Comparison of ENCODE assay signal across 8 cellular contexts in the genomic region with DNA sequence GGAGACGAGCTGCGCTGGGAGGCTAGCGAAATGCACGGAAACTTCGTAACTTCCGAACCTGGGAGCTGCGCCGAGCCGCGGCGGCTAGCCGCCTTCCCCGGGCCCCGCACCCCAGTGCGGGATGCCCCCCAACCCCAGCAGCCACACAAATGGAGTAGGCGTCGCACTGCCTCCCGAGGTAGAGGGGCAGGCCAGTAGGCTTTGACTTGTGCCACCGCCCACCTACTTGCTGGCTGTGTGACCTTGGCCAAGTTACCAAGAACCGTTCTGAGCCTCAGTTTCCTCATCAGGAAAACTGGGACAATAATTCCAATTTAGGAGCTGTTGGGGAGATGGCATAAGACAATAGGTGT. TPM values are rescaled to one million over a fixed set of nuclear protein-coding genes. Genes with fewer than 3 reads are reported as not detected.
DNase-seq lines count a peak whose midpoint lies in the region; ATAC-seq and TF ChIP-seq lines count a peak whose summit lies in the region.

No MANE protein-coding gene starts in this region.

- CTCF ChIA-PET in T-cell (lab: Charles Lee) = interaction anchor here (0.6 to 1.5 kb wide), 11 partner anchors 8 to 1176 kb away, joined by 3 to 9 read pairs (median 5); no protein-coding TSS in a partner anchor

- ATAC-seq in T-cell (replicated peaks in 1 of 4) (no peak), gastroesophageal sphincter (no peak), GM21723 (IDR thresholded peaks at IDR 0.05; ENCODE audit: unreplicated experiment) (no peak), GM21447 (IDR thresholded peaks at IDR 0.05; ENCODE audit: unreplicated experiment) (no peak)

- H3K9me3 Mint-ChIP-seq in T-cell = no peaks in the 10 kb centered on the region

- peak overlapping the region in 3 of 4 donors; percentile 79 to 80 (median 79) for H3K27ac ChIP-seq in gastroesophageal sphincter

- TF ChIP-seq POLR2A in gastroesophageal sphincter (IDR thresholded peaks at IDR 0.05) = no peak

- H3K27me3 Mint-ChIP-seq in T-cell = no peaks in the 10 kb centered on the region

- DNase-seq in GM12865 (ENCODE audit: low read depth) = no peak
- no peak for DNase-seq in T-cell
- no peak for DNase-seq in skeletal muscle cell (ENCODE audit: low read depth)
- DNase-seq in T1000 (lab: John Stamatoyannopoulos, UW) = no peak
- DNase-seq in UCSD-AML1 (lab: John Stamatoyannopoulos, UW; ENCODE audit: unreplicated experiment) = no peak

- H3K27ac Mint-ChIP-seq in T-cell = peak overlapping the region in 1 of 2 donors; percentile 69

- TF ChIP-seq CTCF in GM12865 (IDR thresholded peaks at IDR 0.05; ENCODE audit: insufficient read depth, low read depth, low read length, missing control alignments) (no peak), gastroesophageal sphincter (IDR thresholded peaks at IDR 0.05) (no peak)

- TF ChIP-seq EP300 in gastroesophageal sphincter (IDR thresholded peaks at IDR 0.05) = no peak

- H3K4me3 Mint-ChIP-seq in T-cell = peak overlapping the region; percentile 66 to 91 (median 76)

- no peaks in the 10 kb centered on the region for H3K36me3 ChIP-seq in gastroesophageal sphincter

- peaks cover 0 to 22% (median 9%) of the 10 kb centered on the region in 3 donors for H3K4me1 ChIP-seq in gastroesophageal sphincter

- POLR2A ChIA-PET in T-cell (lab: Charles Lee) = no interaction called here

- H3K4me1 Mint-ChIP-seq in T-cell = peaks cover 35 to 44% (median 41%) of the 10 kb centered on the region in 3 donors

- 17% methylated on average over 1 of the region's 20 CpGs; no CpG with 5 or more reads in 1 of the 2 donors for WGBS in gastroesophageal sphincter (ENCODE audit: low coverage in 1 of 2), 2 donors

- H3K9me3 ChIP-seq in gastroesophageal sphincter = no peaks in the 10 kb centered on the region

- H3K27me3 ChIP-seq in gastroesophageal sphincter = no peaks in the 10 kb centered on the region

- H3K36me3 Mint-ChIP-seq in T-cell = no peaks in the 10 kb centered on the region

- H3K4me3 ChIP-seq in GM12865 (ENCODE audit: low read depth, low read length) (peak overlapping the region; percentile 65), gastroesophageal sphincter (peak overlapping the region; percentile 55 to 90), skeletal muscle cell (ENCODE audit: low read depth, low read length) (peak overlapping the region; percentile 76)

RNA-seq across cellular contexts. Expression of gene STRBP, which starts 0.5 kb away (rescaled TPM):
- 10 to 100 TPM; 18.6 to 26.9 (median 20.0) TPM for total RNA-seq in T-cell
- total RNA-seq in gastroesophageal sphincter = 10 to 100 TPM; 10.4 to 20.6 (median 14.8) TPM
